7 cellular contexts compared by ENCODE assay signal in the genomic region with DNA sequence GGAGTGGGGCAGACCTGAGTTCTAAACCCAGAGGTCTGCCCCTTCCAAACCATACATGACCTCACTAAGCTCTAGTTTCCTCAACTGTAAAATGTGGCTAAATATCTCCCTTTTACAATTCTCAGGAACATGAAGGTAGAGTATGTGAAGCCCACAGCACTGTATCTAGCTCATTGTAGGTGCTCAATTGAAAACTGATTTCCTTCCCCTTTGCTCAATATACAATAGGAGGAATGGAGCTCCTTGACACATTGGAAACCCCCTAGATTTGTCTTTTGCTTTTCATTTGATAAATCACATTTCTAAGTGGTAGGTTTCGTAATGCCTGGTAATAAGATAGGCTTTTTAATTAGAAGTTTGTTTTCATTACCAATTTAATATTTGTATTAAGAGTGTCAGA.
DNase-seq lines count a peak whose midpoint lies in the region; ATAC-seq and TF ChIP-seq lines count a peak whose summit lies in the region.

No MANE protein-coding gene starts in this region.

- H3K27me3 ChIP-seq in dorsolateral prefrontal cortex (no peaks in the 10 kb centered on the region), stomach (no peaks in the 10 kb centered on the region)

- 40 to 66% (median 50%) methylated on average over 1 of the region's 1 CpG for WGBS in stomach, 5 donors

- H3K9me3 ChIP-seq in stomach = no peaks in the 10 kb centered on the region

- H3K4me1 ChIP-seq in stomach = peaks cover 38 to 93% (median 56%) of the 10 kb centered on the region in 4 donors

- TF ChIP-seq CTCF in dorsolateral prefrontal cortex (IDR thresholded peaks at IDR 0.05 in 54 of 56, conservative IDR thresholded peaks at IDR 0.05 in 2 of 56; ENCODE audit: low read depth in 1 of 56, partially characterized antibody in 56 of 56) (no peak), stomach (IDR thresholded peaks at IDR 0.05) (no peak)

- H3K4me3 ChIP-seq in dorsolateral prefrontal cortex = peak overlapping the region in 28 of 59 donors; percentile 0 to 88 (median 14)
- peak overlapping the region in 2 of 4 donors; percentile 13 to 39 for H3K4me3 ChIP-seq in stomach

- no peak for TF ChIP-seq POLR2A in stomach (IDR thresholded peaks at IDR 0.05)

- peak; percentile 41 for ATAC-seq in GM18870 (IDR thresholded peaks at IDR 0.05; ENCODE audit: unreplicated experiment)
- ATAC-seq in HG02885 (IDR thresholded peaks at IDR 0.05; ENCODE audit: poor library complexity, unreplicated experiment) = peak; percentile 31

- H3K27ac ChIP-seq in dorsolateral prefrontal cortex = peak overlapping the region in 49 of 59 donors; percentile 4 to 99 (median 52)
- H3K27ac ChIP-seq in stomach = peak overlapping the region in 4 of 5 donors; percentile 36 to 89 (median 60)

- intact Hi-C loops in dorsolateral prefrontal cortex (cut with DNase I) = loop anchor here in 1 of 2 donors (5.0 to 10.0 kb wide), 2 partner anchors 37 to 320 kb away; a partner anchor contains a TSS
- intact Hi-C loops in stomach (cut with DNase I; ENCODE audit: low total_unique reads) = no loop called here

- H3K36me3 ChIP-seq in stomach = peaks cover 9 to 48% (median 37%) of the 10 kb centered on the region in 4 donors

- DNase-seq in dorsolateral prefrontal cortex (no peak), stomach (no peak), kidney glomerular epithelial cell (lab: John Stamatoyannopoulos, UW) (no peak), GOT3 (lab: John Stamatoyannopoulos, UW) (no peak)
- DNase-seq in stimulated activated naive CD4-positive, alpha-beta T cell treated with Interleukin-2 at 50 U/mL for 16 hours (lab: John Stamatoyannopoulos, UW) = no peak

- no peak for TF ChIP-seq EP300 in stomach (IDR thresholded peaks at IDR 0.05)
